8 cellular contexts compared by ENCODE assay signal in genomic region chr14:32252030-32252670, GRCh38. TPM values are rescaled to one million over a fixed set of nuclear protein-coding genes. Genes with fewer than 3 reads are reported as not detected.
DNase-seq lines count a peak whose midpoint lies in the region; ATAC-seq and TF ChIP-seq lines count a peak whose summit lies in the region.

No MANE protein-coding gene starts in this region.

- peaks cover 4% of the 10 kb centered on the region for H3K4me1 ChIP-seq in hepatocyte (ENCODE audit: insufficient read depth)

- H3K9me3 ChIP-seq in SK-N-MC (ENCODE audit: low read depth, low read length) (no peaks in the 10 kb centered on the region), hepatocyte (ENCODE audit: low read depth) (no peaks in the 10 kb centered on the region)

- H3K9ac ChIP-seq in SK-N-MC (ENCODE audit: insufficient read length): no peak overlapping the region

- intact Hi-C loops in sciatic nerve (cut with DNase I): loop anchor here (5.0 kb wide), 1 partner anchor 745 kb away; no protein-coding TSS in a partner anchor

- no peak overlapping the region for H3K4me3 ChIP-seq in SK-N-MC
- H3K4me3 ChIP-seq in hepatocyte: no peak overlapping the region

- DNase-seq in activated T-cell treated with anti-CD3 and anti-CD28 coated beads for 1 hour (ENCODE audit: low read depth): peak; percentile 12
- DNase-seq in activated T-cell treated with anti-CD3 and anti-CD28 coated beads, Interleukin-2, amount 50 U/mL, for 1 hour: no peak
- peak; percentile 81 for DNase-seq in NCI-H1105 treated with DMSO at 0.1 percent for 48 hours (lab: John Stamatoyannopoulos, UW)
- peak; percentile 60 for DNase-seq in SK-N-MC (ENCODE audit: low read depth, low spot score)
- DNase-seq in astrocyte of the hippocampus (ENCODE audit: low read depth, low spot score): peak; percentile 88
- peak; percentile 87 for DNase-seq in hepatocyte (ENCODE audit: low spot score)
- DNase-seq in sciatic nerve (ENCODE audit: low spot score): no peak

- peak; percentile 80 for TF ChIP-seq CTCF in hepatocyte (IDR thresholded peaks at IDR 0.05; ENCODE audit: poor library complexity)

- H4K20me1 ChIP-seq in hepatocyte (ENCODE audit: insufficient read depth, poor library complexity, severe bottlenecking): no peaks in the 10 kb centered on the region

- H3K79me2 ChIP-seq in hepatocyte: no peaks in the 10 kb centered on the region

- H3K27ac ChIP-seq in SK-N-MC: no peak overlapping the region
- peak overlapping the region; percentile 7 for H3K27ac ChIP-seq in hepatocyte

- H3K9me2 ChIP-seq in hepatocyte (replicated peaks; ENCODE audit: insufficient read depth): no peaks in the 10 kb centered on the region

- H2AFZ ChIP-seq in hepatocyte: peak overlapping the region; percentile 20

- H3K4me2 ChIP-seq in hepatocyte: no peak overlapping the region

- H3K36me3 ChIP-seq in SK-N-MC (ENCODE audit: insufficient read depth, low read length) (no peaks in the 10 kb centered on the region), hepatocyte (replicated peaks; ENCODE audit: insufficient read depth, low read depth) (no peaks in the 10 kb centered on the region)

- WGBS in hepatocyte (ENCODE audit: low lambda C conversion rate, missing lambda C conversion rate): 69% methylated on average over 3 of the region's 3 CpGs

- ATAC-seq in HG02759 (IDR thresholded peaks at IDR 0.05; ENCODE audit: unreplicated experiment) (peak; percentile 84), sciatic nerve (peak; percentile 83)

- H3K27me3 ChIP-seq in hepatocyte: no peaks in the 10 kb centered on the region

RNA-seq across cellular contexts. Expression of gene RNU6-8, which starts 49.1 kb away (rescaled TPM):
- total RNA-seq in hepatocyte (not detected in 2 replicates), sciatic nerve (not detected)
- not detected in 2 replicates for polyA plus RNA-seq in hepatocyte

RNA-seq across cellular contexts. Expression of gene RNU6-7, which starts 50.3 kb away (rescaled TPM):
- total RNA-seq in hepatocyte: not detected in 2 replicates
- polyA plus RNA-seq in hepatocyte: not detected in 2 replicates
- not detected for total RNA-seq in sciatic nerve

Comparison
In these comparisons a context has a peak if more than half of its experiments do, and no peak if none do; other contexts are left out.
1. DNase-seq: peak in activated T-cell treated with anti-CD3 and anti-CD28 coated beads for 1 hour (single experiment), NCI-H1105 treated with DMSO at 0.1 percent for 48 hours (single experiment), SK-N-MC (single experiment), astrocyte of the hippocampus (single experiment) and hepatocyte (single experiment); none in activated T-cell treated with anti-CD3 and anti-CD28 coated beads, Interleukin-2, amount 50 U/mL, for 1 hour (single experiment) and sciatic nerve (single experiment).